33 cellular contexts compared by ENCODE assay signal in genomic region chr12:124027753-124028559, GRCh38. TPM values are rescaled to one million over a fixed set of nuclear protein-coding genes. Genes with fewer than 3 reads are reported as not detected.
DNase-seq lines count a peak whose midpoint lies in the region; ATAC-seq, FAIRE-seq and TF ChIP-seq lines count a peak whose summit lies in the region.
"Had no signal": no experiment of that assay in that cellular context is flagged by ENCODE, and none has a peak within 500 bp of the region (broad histone marks: within the 10 kb centered on the region; RNA-seq: fewer than 3 reads in every experiment).

No MANE protein-coding gene starts in this region.

- H4K91ac ChIP-seq in H9 (ENCODE audit: insufficient read length, low read depth, low read length), result no peak overlapping the region

- H3K27ac Mint-ChIP-seq in H9, result no peak overlapping the region; a peak in 1 of 7 replicates
- H3K27ac Mint-ChIP-seq: activated naive CD8-positive, alpha-beta T cell treated with anti-CD3 and anti-CD28 coated beads for 36 hours; dendritic cell treated with granulocyte-macrophage colony-stimulating factor and Interleukin-4, amounts not matched to agents 40 ng/mL and 50 ng/mL, for 4 days had no signal

- H3K27ac ChIP-seq in H9 (ENCODE audit: insufficient read length, low read depth, low read length) (no peak overlapping the region), K562 (ENCODE audit: extremely low read depth, low read depth, low read length) (no peak overlapping the region), parathyroid adenoma (peak overlapping the region; percentile 55), stomach (no peak overlapping the region)
- H3K27ac ChIP-seq: HL-60, ovary, uterus, WERI-Rb-1 had no signal

- H3K9ac ChIP-seq in H9 (ENCODE audit: extremely low read depth, insufficient read length, low read length) (no peak overlapping the region), K562 (ENCODE audit: insufficient read depth in 1 of 2, low read depth in 2 of 2, low read length in 2 of 2) (peak overlapping the region in 1 of 2 experiments; percentile 48; a peak in 1 of 4 replicates), parathyroid adenoma (no peak overlapping the region)

- BruUV-seq in K562 (replicated peaks; lab: Mats Ljungman, UMichigan), result no TSS peak

- H2AFZ ChIP-seq in H9 (ENCODE audit: low read length) (no peak overlapping the region), K562 (ENCODE audit: low read depth, low read length) (no peak overlapping the region), parathyroid adenoma (peak overlapping the region; percentile 63)

- H3K4me1 ChIP-seq in H9 (ENCODE audit: insufficient read depth, low read length) (no peaks in the 10 kb centered on the region), K562 (replicated peaks in 1 of 2; ENCODE audit: control insufficient read depth in 2 of 2, insufficient read depth in 2 of 2, low read length in 2 of 2) (peaks cover 25 to 29% of the 10 kb centered on the region in 2 experiments), parathyroid adenoma (peaks cover 26% of the 10 kb centered on the region), stomach (no peaks in the 10 kb centered on the region)
- H3K4me1 ChIP-seq: uterus had no signal

- CTCF ChIA-PET in K562 (lab: Yijun Ruan, JAX; ENCODE audit: low intra/inter-chr PET ratio), result no interaction called here

- H3K36me3 ChIP-seq in K562 (ENCODE audit: control insufficient read depth, insufficient read depth, low read length), result no peaks in the 10 kb centered on the region
- no peaks in the 10 kb centered on the region for H3K36me3 ChIP-seq in parathyroid adenoma (ENCODE audit: control insufficient read depth, insufficient read depth, low read length)
- no peaks in the 10 kb centered on the region for H3K36me3 ChIP-seq in stomach
- H3K36me3 ChIP-seq: ascending aorta, ovary, uterus, WERI-Rb-1 had no signal

- no peaks in the 10 kb centered on the region for H3K9me1 ChIP-seq in K562 (ENCODE audit: control insufficient read depth, insufficient read depth, low read length)

- WGBS in H9 (ENCODE audit: extremely low coverage, insufficient read length, low lambda C conversion rate), result no CpG with 5 or more reads among the region's 18 CpGs
- WGBS in K562 (ENCODE audit: insufficient coverage, low coverage, missing lambda C conversion rate), result 28% methylated on average over 15 of the region's 18 CpGs
- 73 to 80% (median 75%) methylated on average over 18 of the region's 18 CpGs for WGBS in stomach, 5 donors

- TF ChIP-seq RAD21 in K562 (CRISPR knock-in tag; conservative IDR thresholded peaks at IDR 0.05 in 1 of 2, IDR thresholded peaks at IDR 0.05 in 1 of 2), result no peak

- H3K23me2 ChIP-seq in H9 (ENCODE audit: insufficient read length, low read depth, low read length, poor library complexity, severe bottlenecking), result no peaks in the 10 kb centered on the region

- no peak overlapping the region for H3K23ac ChIP-seq in H9 (ENCODE audit: insufficient read length, low read depth, low read length)

- H3K9me3 ChIP-seq in H9 (ENCODE audit: control insufficient read depth, low read depth, low read length) (no peaks in the 10 kb centered on the region), K562 (replicated peaks; ENCODE audit: control insufficient read depth, insufficient read depth, low read depth, low read length) (no peaks in the 10 kb centered on the region; the same call in 1 of the 2 replicates), parathyroid adenoma (ENCODE audit: control insufficient read depth, low read length) (no peaks in the 10 kb centered on the region), stomach (no peaks in the 10 kb centered on the region)
- H3K9me3 ChIP-seq: ascending aorta, ovary, uterus had no signal

- H3K4me1 Mint-ChIP-seq in H9, result peaks cover 5 to 10% of the 10 kb centered on the region in 2 experiments
- H3K4me1 Mint-ChIP-seq: activated naive CD8-positive, alpha-beta T cell treated with anti-CD3 and anti-CD28 coated beads for 36 hours; CD8-positive, alpha-beta memory T cell; stimulated activated naive CD8-positive, alpha-beta T cell treated with anti-CD3 and anti-CD28 coated beads, Interleukin-15, amount 100 ng/mL, for 72 hours had no signal

- no peak overlapping the region for H3K18ac ChIP-seq in H9 (ENCODE audit: insufficient read length, low read depth, low read length)

- no peak overlapping the region for H4K8ac ChIP-seq in H9 (replicated peaks; ENCODE audit: insufficient read length, low read depth, low read length)

- TF ChIP-seq POLR2A in K562 (conservative IDR thresholded peaks at IDR 0.05) (no peak), stomach (IDR thresholded peaks at IDR 0.05) (no peak)

- H2AK5ac ChIP-seq in H9 (ENCODE audit: insufficient read length, low read length), result no peak overlapping the region

- H2BK12ac ChIP-seq in H9 (ENCODE audit: insufficient read length, low read depth, low read length), result no peak overlapping the region

- no peak overlapping the region for H3K56ac ChIP-seq in H9 (ENCODE audit: insufficient read length, low read depth, low read length)

- no peaks in the 10 kb centered on the region for H3K79me1 ChIP-seq in H9 (ENCODE audit: insufficient read depth, low read depth, low read length, poor library complexity, severe bottlenecking)

- FAIRE-seq in K562 (lab: Jason Lieb, UNC), result no peak
- FAIRE-seq: RCC 7860 had no signal

- H3K4me2 ChIP-seq in H9 (ENCODE audit: insufficient read depth, insufficient read length, low read length) (no peak overlapping the region), K562 (ENCODE audit: insufficient read depth, low read length) (no peak overlapping the region), parathyroid adenoma (ENCODE audit: low read length) (peak overlapping the region; percentile 58)

- peaks cover 3 to 8% of the 10 kb centered on the region in 2 experiments; a peak in 4 of 5 replicates for H3K9me3 Mint-ChIP-seq in H9
- H3K9me3 Mint-ChIP-seq: activated naive CD8-positive, alpha-beta T cell treated with anti-CD3 and anti-CD28 coated beads for 36 hours; activated T-cell treated with anti-CD3 and anti-CD28 coated beads, Interleukin-2, amount 50 U/mL, for 4 hours; CD8-positive, alpha-beta memory T cell; dendritic cell treated with granulocyte-macrophage colony-stimulating factor and Interleukin-4, amounts not matched to agents 40 ng/mL and 50 ng/mL, for 4 days; stimulated activated naive CD8-positive, alpha-beta T cell treated with anti-CD3 and anti-CD28 coated beads, Interleukin-15, amount 100 ng/mL, for 72 hours had no signal

- TF ChIP-seq CTCF in H9 (conservative IDR thresholded peaks at IDR 0.05) (no peak), K562 (IDR thresholded peaks at IDR 0.05 in 2 of 3, conservative IDR thresholded peaks at IDR 0.05 in 1 of 3; ENCODE audit: insufficient read depth in 2 of 3, low read depth in 1 of 3, low read length in 3 of 3) (no peak), parathyroid adenoma (IDR thresholded peaks at IDR 0.05) (no peak), stomach (IDR thresholded peaks at IDR 0.05) (no peak)

- intact Hi-C loops in K562 (cut with micrococcal nuclease) (no loop called here), left cardiac atrium (cut with DNase I) (no loop called here), stomach (cut with DNase I; ENCODE audit: low total_unique reads) (no loop called here)

- H4K5ac ChIP-seq in H9 (ENCODE audit: insufficient read length, low read depth, low read length), result no peak overlapping the region

- no peak overlapping the region for H2BK120ac ChIP-seq in H9 (ENCODE audit: low read depth, low read length, poor library complexity, severe bottlenecking)

- no peaks in the 10 kb centered on the region for H3K27me3 ChIP-seq in H9 (ENCODE audit: insufficient read depth, low read length)
- peaks cover 0 to 4% of the 10 kb centered on the region in 2 experiments; a peak in 1 of 5 replicates for H3K27me3 ChIP-seq in K562 (ENCODE audit: control insufficient read depth in 2 of 2, insufficient read depth in 2 of 2, low read length in 2 of 2)
- no peaks in the 10 kb centered on the region for H3K27me3 ChIP-seq in parathyroid adenoma (ENCODE audit: control insufficient read depth, insufficient read depth, low read length)
- H3K27me3 ChIP-seq in stomach, result no peaks in the 10 kb centered on the region
- H3K27me3 ChIP-seq: ascending aorta, ovary, uterus had no signal

- no peak overlapping the region for H2BK5ac ChIP-seq in H9 (ENCODE audit: insufficient read length, low read length)

- in situ Hi-C loops in K562 (cut with MboI), result no loop called here

- H2BK15ac ChIP-seq in H9 (ENCODE audit: low read depth, low read length), result no peak overlapping the region

- no peak overlapping the region for H3K4me3 Mint-ChIP-seq in H9
- H3K4me3 Mint-ChIP-seq: activated naive CD8-positive, alpha-beta T cell treated with anti-CD3 and anti-CD28 coated beads for 36 hours; activated T-cell treated with anti-CD3 and anti-CD28 coated beads, Interleukin-2, amount 50 U/mL, for 4 hours; CD8-positive, alpha-beta memory T cell; dendritic cell treated with granulocyte-macrophage colony-stimulating factor and Interleukin-4, amounts not matched to agents 40 ng/mL and 50 ng/mL, for 4 days; nephron progenitor cell; stimulated activated naive CD8-positive, alpha-beta T cell treated with anti-CD3 and anti-CD28 coated beads, Interleukin-15, amount 100 ng/mL, for 72 hours had no signal

- H2BK20ac ChIP-seq in H9 (ENCODE audit: low read depth, low read length, poor library complexity, severe bottlenecking), result no peak overlapping the region

- POLR2A ChIA-PET in K562 (lab: Yijun Ruan, JAX), result interaction anchor here (0.8 to 1.3 kb wide), 2 partner anchors 12 to 327 kb away, joined by 3 to 4 read pairs; no protein-coding TSS in a partner anchor

- peaks cover 0 to 5% (median 4%) of the 10 kb centered on the region in 3 experiments; a peak in 4 of 7 replicates for H3K36me3 Mint-ChIP-seq in H9 (ENCODE audit: insufficient read depth in 1 of 3, low read depth in 3 of 3)
- H3K36me3 Mint-ChIP-seq: activated naive CD8-positive, alpha-beta T cell treated with anti-CD3 and anti-CD28 coated beads for 36 hours; CD8-positive, alpha-beta memory T cell had no signal

- H4K20me1 ChIP-seq in H9 (ENCODE audit: control insufficient read depth, insufficient read depth, insufficient read length), result no peaks in the 10 kb centered on the region
- no peaks in the 10 kb centered on the region for H4K20me1 ChIP-seq in K562 (replicated peaks; ENCODE audit: control insufficient read depth, insufficient read depth, low read length)

- no peak overlapping the region for H3K4ac ChIP-seq in H9 (ENCODE audit: low read depth, low read length)

- no peak overlapping the region for H3K4me3 ChIP-seq in K562
- H3K4me3 ChIP-seq in parathyroid adenoma (ENCODE audit: low read depth, low read length), result no peak overlapping the region
- no peak overlapping the region for H3K4me3 ChIP-seq in stomach
- H3K4me3 ChIP-seq: ascending aorta, lung, ovary, uterus had no signal

- TF ChIP-seq EP300 in K562 (IDR thresholded peaks at IDR 0.05; ENCODE audit: low read length) (no peak), stomach (IDR thresholded peaks at IDR 0.05) (no peak)

- DNase-seq in H9 (peak; percentile 26), K562 (ENCODE audit: extremely low read depth in 1 of 4, low spot score in 3 of 4) (no peak), left cardiac atrium (peak; percentile 44), stomach (no peak)
- DNase-seq: activated CD4-positive, alpha-beta T cell treated with anti-CD3 and anti-CD28 coated beads, Interleukin-2, amount 50 U/mL, for 1 hour; activated gamma-delta T cell; activated naive CD8-positive, alpha-beta T cell treated with anti-CD3 and anti-CD28 coated beads for 36 hours; activated T-cell treated with anti-CD3 and anti-CD28 coated beads, Interleukin-2, amount 50 U/mL, for 4 hours; CD8-positive, alpha-beta memory T cell; central memory CD4-positive, alpha-beta T cell; DMS 273 treated with DMSO at 0.1 percent for 48 hours; H7; NCI-H2107; NCI-H748 treated with DMSO at 0.1 percent for 48 hours; nephron progenitor cell; ovary; retina; stimulated activated CD8-positive, alpha-beta memory T cell treated with anti-CD3 and anti-CD28 coated beads, Interleukin-4, amount 100 ng/mL, for 48 hours; stimulated activated naive CD8-positive, alpha-beta T cell treated with anti-CD3 and anti-CD28 coated beads, Interleukin-15, amount 100 ng/mL, for 72 hours; SW 1271; T1000; uterus; WERI-Rb-1 had no signal

- no peak overlapping the region for H3K14ac ChIP-seq in H9 (ENCODE audit: insufficient read depth, low read length)

- H3K79me2 ChIP-seq in H9 (ENCODE audit: insufficient read depth, low read length) (no peaks in the 10 kb centered on the region), K562 (ENCODE audit: control insufficient read depth, insufficient read depth, low read length) (no peaks in the 10 kb centered on the region), parathyroid adenoma (no peaks in the 10 kb centered on the region)

- no peak for ATAC-seq in K562
- peak; percentile 63 to 70 for ATAC-seq in left cardiac atrium
- ATAC-seq in GM21786 (IDR thresholded peaks at IDR 0.05; ENCODE audit: unreplicated experiment), result no peak
- no peak for ATAC-seq in GM21737 (IDR thresholded peaks at IDR 0.05; ENCODE audit: unreplicated experiment)
- no peak for ATAC-seq in HG02610 (IDR thresholded peaks at IDR 0.05; ENCODE audit: unreplicated experiment)
- ATAC-seq: activated T-cell treated with anti-CD3 and anti-CD28 coated beads, Interleukin-2, amount 50 U/mL, for 4 hours; esophagus mucosa; stimulated activated naive CD8-positive, alpha-beta T cell treated with anti-CD3 and anti-CD28 coated beads, Interleukin-15, amount 100 ng/mL, for 72 hours had no signal

- H3T11ph ChIP-seq in H9 (ENCODE audit: low read length), result no peak overlapping the region

- H3K27me3 Mint-ChIP-seq in H9 (ENCODE audit: low read depth), result peaks cover 21% of the 10 kb centered on the region
- H3K27me3 Mint-ChIP-seq: activated naive CD8-positive, alpha-beta T cell treated with anti-CD3 and anti-CD28 coated beads for 36 hours; CD8-positive, alpha-beta memory T cell had no signal

RNA-seq across cellular contexts. Expression of gene ZNF664, which starts 54.9 kb away (rescaled TPM):
- total RNA-seq in H9 (2021) (29.5 and 31.7 TPM in 2 replicates), K562 (2014; rRNA removed) (31.1 and 34.5 TPM in 2 replicates), K562 (2014; rRNA removed; fragmentation: Illumina TruSeq; extraction: Trizol) (69.9 and 73.6 TPM in 2 replicates), K562 (2015; rRNA removed; fragmentation: Illumina TruSeq; extraction: Trizol) (59.6 and 63.6 TPM in 2 replicates), K562 (2021) (75.5 and 82.5 TPM in 2 replicates), left cardiac atrium (10 to 100 TPM; 67.6 to 75.8 TPM), stomach (100 to 1,000 TPM in 2 of 5 donors, 10 to 100 TPM in 3; 42.6 to 224 (median 89.6) TPM)
- total RNA-seq in K562 (2011; cell fraction: chromatin; rRNA removed; ENCODE audit: low replicate concordance), result 30.4 and 40.8 TPM in 2 replicates
- total RNA-seq in K562 (2011; cell fraction: nucleolus; rRNA removed), result 22.5 and 24.2 TPM in 2 replicates
- total RNA-seq in K562 (2011; cell fraction: nucleoplasm; rRNA removed), result 37.6 and 62.4 TPM in 2 replicates
- polyA plus RNA-seq in K562 (2011; rRNA removed) (64.8 and 90.3 TPM in 2 replicates), K562 (2014; fragmentation: Illumina TruSeq; extraction: Trizol) (78.3 and 101 TPM in 2 replicates), K562 (2014; fragmentation: Nextera tagmentation; extraction: Ambion mirVana) (1 to 10 TPM; 3.3 to 6.3 TPM), K562 (2014; rRNA removed) (59.1 and 59.4 TPM in 2 replicates), stomach (10 to 100 TPM; 16.5 to 50.3 (median 45.4) TPM)
- 29.8 and 49.5 TPM in 2 replicates for polyA plus RNA-seq in K562 (2011; cell fraction: cytosol; rRNA removed)
- polyA plus RNA-seq in K562 (2011; cell fraction: nucleus; rRNA removed), result 44.5 and 52.5 TPM in 2 replicates
- polyA plus RNA-seq in K562 (2012), result 48.0 and 52.7 TPM in 2 replicates
- 46.6 and 47.8 TPM in 2 replicates for polyA minus RNA-seq in K562 (2011; rRNA and poly(A)+ RNA removed)
- 26.5 and 29.5 TPM in 2 replicates for polyA minus RNA-seq in K562 (2011; cell fraction: cytosol; rRNA and poly(A)+ RNA removed)
- polyA minus RNA-seq in K562 (2011; cell fraction: nucleus; rRNA and poly(A)+ RNA removed), result 28.0 and 52.0 TPM in 2 replicates

RNA-seq across cellular contexts. Expression of gene CCDC92, which starts 55.3 kb away (rescaled TPM):
- 1.0 and 1.3 TPM in 2 replicates for total RNA-seq in H9 (2021)
- total RNA-seq in K562 (2011; cell fraction: chromatin; rRNA removed; ENCODE audit: low replicate concordance), result 5.4 and 7.1 TPM in 2 replicates
- total RNA-seq in K562 (2011; cell fraction: nucleolus; rRNA removed), result 4.5 and 5.0 TPM in 2 replicates
- 4.6 and 7.2 TPM in 2 replicates for total RNA-seq in K562 (2011; cell fraction: nucleoplasm; rRNA removed)
- total RNA-seq in K562 (2014; rRNA removed), result 1.4 TPM in 2 replicates
- 1.3 and 1.7 TPM in 2 replicates for total RNA-seq in K562 (2014; rRNA removed; fragmentation: Illumina TruSeq; extraction: Trizol)
- 1.5 and 2.1 TPM in 2 replicates for total RNA-seq in K562 (2015; rRNA removed; fragmentation: Illumina TruSeq; extraction: Trizol)
- 4.0 and 5.9 TPM in 2 replicates for total RNA-seq in K562 (2021)
- polyA plus RNA-seq in K562 (2011; rRNA removed), result 2.6 and 6.8 TPM in 2 replicates
- polyA plus RNA-seq in K562 (2011; cell fraction: cytosol; rRNA removed), result 2.4 and 6.8 TPM in 2 replicates
- 6.6 and 11.3 TPM in 2 replicates for polyA plus RNA-seq in K562 (2011; cell fraction: nucleus; rRNA removed)
- 4.0 and 11.0 TPM in 2 replicates for polyA plus RNA-seq in K562 (2012)
- 2.6 and 3.6 TPM in 2 replicates for polyA plus RNA-seq in K562 (2014; fragmentation: Illumina TruSeq; extraction: Trizol)
- polyA plus RNA-seq in K562 (2014; fragmentation: Nextera tagmentation; extraction: Ambion mirVana), result under 1 TPM; 0.27 to 0.30 TPM
- 3.1 and 3.4 TPM in 2 replicates for polyA plus RNA-seq in K562 (2014; rRNA removed)
- polyA minus RNA-seq in K562 (2011; rRNA and poly(A)+ RNA removed), result 2.2 and 3.6 TPM in 2 replicates
- 2.2 and 5.6 TPM in 2 replicates for polyA minus RNA-seq in K562 (2011; cell fraction: cytosol; rRNA and poly(A)+ RNA removed)
- 3.8 and 8.9 TPM in 2 replicates for polyA minus RNA-seq in K562 (2011; cell fraction: nucleus; rRNA and poly(A)+ RNA removed)
- 10 to 100 TPM; 46.3 to 53.8 TPM for total RNA-seq in left cardiac atrium
- total RNA-seq in stomach, result 10 to 100 TPM in 3 of 5 donors, 1 to 10 TPM in 2; 3.5 to 30.4 (median 12.3) TPM
- polyA plus RNA-seq in stomach, result 10 to 100 TPM; 21.7 to 32.6 (median 23.8) TPM

Comparison
In these comparisons a context has a peak if more than half of its experiments do, and no peak if none do; other contexts are left out.
1. DNase-seq: peak in H9 (single experiment) and left cardiac atrium (single experiment); none in K562 (0 of 4) and stomach (single experiment).
2. ATAC-seq: peak in left cardiac atrium (2 of 2); none in K562 (single experiment), GM21786 (single experiment), GM21737 (single experiment) and HG02610 (single experiment).